ENCODE assay signal across 2 cellular contexts in the genomic region with DNA sequence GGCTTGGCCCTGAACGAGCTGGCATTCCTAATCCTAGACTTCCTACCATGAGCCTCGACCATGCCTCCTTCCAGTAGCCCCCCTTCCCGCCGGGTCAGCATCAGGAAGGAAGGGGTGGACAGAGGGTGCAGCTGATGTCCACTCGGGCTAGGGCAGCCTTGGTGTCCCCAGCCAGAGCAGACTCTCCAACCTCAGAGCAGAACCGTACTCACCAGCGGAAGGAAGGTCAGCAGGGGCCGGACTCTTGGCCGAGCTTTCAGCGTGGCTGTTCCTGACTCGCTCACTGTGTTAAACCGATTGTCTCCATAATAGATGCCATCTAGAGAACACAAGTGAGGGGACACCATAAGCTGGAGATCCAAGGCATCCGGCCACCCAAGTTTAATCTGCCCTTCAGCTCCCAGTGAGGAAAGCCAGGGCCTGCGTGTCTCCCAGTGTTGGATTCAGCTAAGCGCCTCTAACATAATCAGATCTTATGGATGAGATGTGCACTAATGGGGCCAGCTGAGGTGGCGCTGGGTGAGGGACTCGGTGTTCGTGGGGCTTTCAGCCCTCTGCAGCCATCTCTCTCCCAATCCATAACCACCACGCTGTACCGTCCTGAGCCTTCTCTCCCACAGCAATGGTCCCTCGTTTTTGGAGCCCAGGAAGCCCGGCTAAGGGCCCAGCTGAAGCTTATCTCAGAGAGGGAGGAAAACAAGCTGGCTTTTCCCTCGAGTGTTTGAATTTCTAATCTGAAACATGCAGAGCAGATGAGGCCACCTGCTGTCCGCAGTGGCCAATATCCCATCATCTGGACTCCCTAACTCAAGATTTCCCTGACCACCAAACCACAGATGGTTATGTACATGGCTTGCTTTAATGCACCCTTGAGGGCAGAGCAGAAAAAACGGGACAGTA.
TF ChIP-seq lines count a peak whose summit lies in the region.

No MANE protein-coding gene starts in this region.

TF ChIP-seq in SK-N-SH treated with all-trans-retinoic acid at 6 μM for 48 hours, 23 proteins besides CTCF, POLR2A, EP300 and RAD21 (continued from another document):
- TF ChIP-seq ZNF70 (CRISPR knock-in tag; IDR thresholded peaks at IDR 0.05), result no peak
- no peak for TF ChIP-seq ZNF8 (CRISPR knock-in tag; IDR thresholded peaks at IDR 0.05)
- TF ChIP-seq ZFP30 (CRISPR knock-in tag; IDR thresholded peaks at IDR 0.05), result no peak
- no peak for TF ChIP-seq CREB5 (CRISPR knock-in tag; IDR thresholded peaks at IDR 0.05; ENCODE audit: low read depth)
- no peak for TF ChIP-seq RARB (CRISPR knock-in tag; IDR thresholded peaks at IDR 0.05)
- TF ChIP-seq CSDC2 (CRISPR knock-in tag; IDR thresholded peaks at IDR 0.05), result no peak
- TF ChIP-seq, protein P1, sequence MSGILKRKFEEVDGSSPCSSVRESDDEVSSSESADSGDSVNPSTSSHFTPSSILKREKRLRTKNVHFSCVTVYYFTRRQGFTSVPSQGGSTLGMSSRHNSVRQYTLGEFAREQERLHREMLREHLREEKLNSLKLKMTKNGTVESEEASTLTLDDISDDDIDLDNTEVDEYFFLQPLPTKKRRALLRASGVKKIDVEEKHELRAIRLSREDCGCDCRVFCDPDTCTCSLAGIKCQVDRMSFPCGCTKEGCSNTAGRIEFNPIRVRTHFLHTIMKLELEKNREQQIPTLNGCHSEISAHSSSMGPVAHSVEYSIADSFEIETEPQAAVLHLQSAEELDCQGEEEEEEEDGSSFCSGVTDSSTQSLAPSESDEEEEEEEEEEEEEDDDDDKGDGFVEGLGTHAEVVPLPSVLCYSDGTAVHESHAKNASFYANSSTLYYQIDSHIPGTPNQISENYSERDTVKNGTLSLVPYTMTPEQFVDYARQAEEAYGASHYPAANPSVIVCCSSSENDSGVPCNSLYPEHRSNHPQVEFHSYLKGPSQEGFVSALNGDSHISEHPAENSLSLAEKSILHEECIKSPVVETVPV (CRISPR knock-in tag; IDR thresholded peaks at IDR 0.05), result no peak
- TF ChIP-seq ESRRG (CRISPR knock-in tag; IDR thresholded peaks at IDR 0.05), result no peak

TF ChIP-seq in H1, 55 proteins besides CTCF, POLR2A, EP300 and RAD21 (continued from another document):
- TF ChIP-seq, protein P2, sequence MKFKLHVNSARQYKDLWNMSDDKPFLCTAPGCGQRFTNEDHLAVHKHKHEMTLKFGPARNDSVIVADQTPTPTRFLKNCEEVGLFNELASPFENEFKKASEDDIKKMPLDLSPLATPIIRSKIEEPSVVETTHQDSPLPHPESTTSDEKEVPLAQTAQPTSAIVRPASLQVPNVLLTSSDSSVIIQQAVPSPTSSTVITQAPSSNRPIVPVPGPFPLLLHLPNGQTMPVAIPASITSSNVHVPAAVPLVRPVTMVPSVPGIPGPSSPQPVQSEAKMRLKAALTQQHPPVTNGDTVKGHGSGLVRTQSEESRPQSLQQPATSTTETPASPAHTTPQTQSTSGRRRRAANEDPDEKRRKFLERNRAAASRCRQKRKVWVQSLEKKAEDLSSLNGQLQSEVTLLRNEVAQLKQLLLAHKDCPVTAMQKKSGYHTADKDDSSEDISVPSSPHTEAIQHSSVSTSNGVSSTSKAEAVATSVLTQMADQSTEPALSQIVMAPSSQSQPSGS (IDR thresholded peaks at IDR 0.05; ENCODE audit: low read length), result no peak
- TF ChIP-seq YY1 (IDR thresholded peaks at IDR 0.05; ENCODE audit: low read depth, low read length), result no peak
- no peak for TF ChIP-seq SIN3A (conservative IDR thresholded peaks at IDR 0.05 in 1 of 2, IDR thresholded peaks at IDR 0.05 in 1 of 2; ENCODE audit: low read depth in 1 of 2, low read length in 2 of 2)
- TF ChIP-seq CREB1 (IDR thresholded peaks at IDR 0.05), result no peak
- TF ChIP-seq BCL11A (IDR thresholded peaks at IDR 0.05; ENCODE audit: low read depth in 2 of 2, low read length in 2 of 2), result no peak
- no peak for TF ChIP-seq EGR1 (IDR thresholded peaks at IDR 0.05; ENCODE audit: borderline replicate concordance, low read depth, low read length)
- TF ChIP-seq SAP30 (IDR thresholded peaks at IDR 0.05; ENCODE audit: insufficient read depth, insufficient replicate concordance, low read length), result no peak
- no peak for TF ChIP-seq FOSL1 (IDR thresholded peaks at IDR 0.05; ENCODE audit: insufficient read depth, low read depth, low read length)
- no peak for TF ChIP-seq POU5F1 (IDR thresholded peaks at IDR 0.05; ENCODE audit: low read depth, low read length)
- no peak for TF ChIP-seq MAX (IDR thresholded peaks at IDR 0.05)
- TF ChIP-seq SRF (IDR thresholded peaks at IDR 0.05; ENCODE audit: low read depth, low read length), result no peak
- no peak for TF ChIP-seq PHF8 (conservative IDR thresholded peaks at IDR 0.05; ENCODE audit: low read depth, low read length)
- no peak for TF ChIP-seq USF2 (IDR thresholded peaks at IDR 0.05; ENCODE audit: low read length)
- no peak for TF ChIP-seq SUZ12 (IDR thresholded peaks at IDR 0.05; ENCODE audit: low read length)
- TF ChIP-seq MAFK (IDR thresholded peaks at IDR 0.05; ENCODE audit: low read depth, low read length), result no peak
- no peak for TF ChIP-seq TEAD4 (IDR thresholded peaks at IDR 0.05; ENCODE audit: low read depth, low read length)
